Comparison of ENCODE assay signal across 1 cellular context in genomic region chr2:20537423-20538307, GRCh38.
TF ChIP-seq lines count a peak whose summit lies in the region.

No MANE protein-coding gene starts in this region.

TF ChIP-seq in HepG2, 621 proteins besides CTCF, POLR2A, EP300 and RAD21 (continued from another document and continues in another):
- TF ChIP-seq, protein P1, sequence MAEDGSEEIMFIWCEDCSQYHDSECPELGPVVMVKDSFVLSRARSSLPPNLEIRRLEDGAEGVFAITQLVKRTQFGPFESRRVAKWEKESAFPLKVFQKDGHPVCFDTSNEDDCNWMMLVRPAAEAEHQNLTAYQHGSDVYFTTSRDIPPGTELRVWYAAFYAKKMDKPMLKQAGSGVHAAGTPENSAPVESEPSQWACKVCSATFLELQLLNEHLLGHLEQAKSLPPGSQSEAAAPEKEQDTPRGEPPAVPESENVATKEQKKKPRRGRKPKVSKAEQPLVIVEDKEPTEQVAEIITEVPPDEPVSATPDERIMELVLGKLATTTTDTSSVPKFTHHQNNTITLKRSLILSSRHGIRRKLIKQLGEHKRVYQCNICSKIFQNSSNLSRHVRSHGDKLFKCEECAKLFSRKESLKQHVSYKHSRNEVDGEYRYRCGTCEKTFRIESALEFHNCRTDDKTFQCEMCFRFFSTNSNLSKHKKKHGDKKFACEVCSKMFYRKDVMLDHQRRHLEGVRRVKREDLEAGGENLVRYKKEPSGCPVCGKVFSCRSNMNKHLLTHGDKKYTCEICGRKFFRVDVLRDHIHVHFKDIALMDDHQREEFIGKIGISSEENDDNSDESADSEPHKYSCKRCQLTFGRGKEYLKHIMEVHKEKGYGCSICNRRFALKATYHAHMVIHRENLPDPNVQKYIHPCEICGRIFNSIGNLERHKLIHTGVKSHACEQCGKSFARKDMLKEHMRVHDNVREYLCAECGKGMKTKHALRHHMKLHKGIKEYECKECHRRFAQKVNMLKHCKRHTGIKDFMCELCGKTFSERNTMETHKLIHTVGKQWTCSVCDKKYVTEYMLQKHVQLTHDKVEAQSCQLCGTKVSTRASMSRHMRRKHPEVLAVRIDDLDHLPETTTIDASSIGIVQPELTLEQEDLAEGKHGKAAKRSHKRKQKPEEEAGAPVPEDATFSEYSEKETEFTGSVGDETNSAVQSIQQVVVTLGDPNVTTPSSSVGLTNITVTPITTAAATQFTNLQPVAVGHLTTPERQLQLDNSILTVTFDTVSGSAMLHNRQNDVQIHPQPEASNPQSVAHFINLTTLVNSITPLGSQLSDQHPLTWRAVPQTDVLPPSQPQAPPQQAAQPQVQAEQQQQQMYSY (CRISPR knock-in tag; IDR thresholded peaks at IDR 0.05), result no peak; the same call in 1 of the 2 replicates
- TF ChIP-seq PHB2 (IDR thresholded peaks at IDR 0.05; ENCODE audit: partially characterized antibody), result no peak
- TF ChIP-seq ELF3 (CRISPR knock-in tag; IDR thresholded peaks at IDR 0.05), result no peak
- no peak for TF ChIP-seq POLR2G (IDR thresholded peaks at IDR 0.05; ENCODE audit: low read depth, low read length)
- TF ChIP-seq RAD51 (IDR thresholded peaks at IDR 0.05; ENCODE audit: borderline replicate concordance), result no peak
- TF ChIP-seq ZNF782 (CRISPR knock-in tag; IDR thresholded peaks at IDR 0.05; ENCODE audit: borderline replicate concordance), result no peak; the same call in 1 of the 2 replicates
- peak; percentile 59 for TF ChIP-seq MED13 (CRISPR knock-in tag; IDR thresholded peaks at IDR 0.05)
- TF ChIP-seq SRSF9 (IDR thresholded peaks at IDR 0.05; ENCODE audit: borderline replicate concordance, insufficient read depth, low read depth, low read length, poor library complexity, severe bottlenecking), result no peak
- TF ChIP-seq MED8 (CRISPR knock-in tag; IDR thresholded peaks at IDR 0.05; ENCODE audit: insufficient replicate concordance), result peak; percentile 47
- TF ChIP-seq CREB3 (CRISPR knock-in tag; IDR thresholded peaks at IDR 0.05), result no peak
- no peak for TF ChIP-seq ZNF850 (CRISPR knock-in tag; conservative IDR thresholded peaks at IDR 0.05)
- TF ChIP-seq ZNF350 (CRISPR knock-in tag; IDR thresholded peaks at IDR 0.05; ENCODE audit: borderline replicate concordance, low read depth), result no peak
- no peak for TF ChIP-seq ZZZ3 (CRISPR knock-in tag; IDR thresholded peaks at IDR 0.05; ENCODE audit: borderline replicate concordance)
- TF ChIP-seq ZNF816 (CRISPR knock-in tag; IDR thresholded peaks at IDR 0.05; ENCODE audit: borderline replicate concordance), result peak; percentile 18; the same call in 1 of the 2 replicates
- TF ChIP-seq NAIF1 (CRISPR knock-in tag; IDR thresholded peaks at IDR 0.05; ENCODE audit: borderline replicate concordance), result 0 out of 2 replicates have a peak, but pooled peaks have one; percentile 51
- TF ChIP-seq, protein P2, sequence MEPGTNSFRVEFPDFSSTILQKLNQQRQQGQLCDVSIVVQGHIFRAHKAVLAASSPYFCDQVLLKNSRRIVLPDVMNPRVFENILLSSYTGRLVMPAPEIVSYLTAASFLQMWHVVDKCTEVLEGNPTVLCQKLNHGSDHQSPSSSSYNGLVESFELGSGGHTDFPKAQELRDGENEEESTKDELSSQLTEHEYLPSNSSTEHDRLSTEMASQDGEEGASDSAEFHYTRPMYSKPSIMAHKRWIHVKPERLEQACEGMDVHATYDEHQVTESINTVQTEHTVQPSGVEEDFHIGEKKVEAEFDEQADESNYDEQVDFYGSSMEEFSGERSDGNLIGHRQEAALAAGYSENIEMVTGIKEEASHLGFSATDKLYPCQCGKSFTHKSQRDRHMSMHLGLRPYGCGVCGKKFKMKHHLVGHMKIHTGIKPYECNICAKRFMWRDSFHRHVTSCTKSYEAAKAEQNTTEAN (CRISPR knock-in tag; conservative IDR thresholded peaks at IDR 0.05), result 0 out of 2 replicates have a peak, but pooled peaks have one; percentile 8
- no peak; the same call in none of the 2 replicates for TF ChIP-seq ZFY (CRISPR knock-in tag; IDR thresholded peaks at IDR 0.05)
- peak; percentile 72; the same call in 1 of the 2 replicates for TF ChIP-seq NFKBIZ (CRISPR knock-in tag; IDR thresholded peaks at IDR 0.05)
- peak; percentile 20; the same call in 1 of the 2 replicates for TF ChIP-seq CREM (IDR thresholded peaks at IDR 0.05)
- no peak for TF ChIP-seq CREM (CRISPR knock-in tag; IDR thresholded peaks at IDR 0.05)
- no peak for TF ChIP-seq NFRKB (IDR thresholded peaks at IDR 0.05)
- no peak for TF ChIP-seq NRL (CRISPR knock-in tag; IDR thresholded peaks at IDR 0.05; ENCODE audit: borderline replicate concordance)
- TF ChIP-seq ZBTB1 (CRISPR knock-in tag; IDR thresholded peaks at IDR 0.05; ENCODE audit: borderline replicate concordance), result no peak
- TF ChIP-seq MIER2 (CRISPR knock-in tag; IDR thresholded peaks at IDR 0.05), result no peak
- no peak for TF ChIP-seq ZFYVE20 (CRISPR knock-in tag; IDR thresholded peaks at IDR 0.05; ENCODE audit: borderline replicate concordance, low read depth)
- TF ChIP-seq, protein P3, sequence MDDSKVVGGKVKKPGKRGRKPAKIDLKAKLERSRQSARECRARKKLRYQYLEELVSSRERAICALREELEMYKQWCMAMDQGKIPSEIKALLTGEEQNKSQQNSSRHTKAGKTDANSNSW (CRISPR knock-in tag; IDR thresholded peaks at IDR 0.05; ENCODE audit: borderline replicate concordance), result no peak
- TF ChIP-seq ZNF746 (CRISPR knock-in tag; IDR thresholded peaks at IDR 0.05), result no peak
- TF ChIP-seq, protein P4, sequence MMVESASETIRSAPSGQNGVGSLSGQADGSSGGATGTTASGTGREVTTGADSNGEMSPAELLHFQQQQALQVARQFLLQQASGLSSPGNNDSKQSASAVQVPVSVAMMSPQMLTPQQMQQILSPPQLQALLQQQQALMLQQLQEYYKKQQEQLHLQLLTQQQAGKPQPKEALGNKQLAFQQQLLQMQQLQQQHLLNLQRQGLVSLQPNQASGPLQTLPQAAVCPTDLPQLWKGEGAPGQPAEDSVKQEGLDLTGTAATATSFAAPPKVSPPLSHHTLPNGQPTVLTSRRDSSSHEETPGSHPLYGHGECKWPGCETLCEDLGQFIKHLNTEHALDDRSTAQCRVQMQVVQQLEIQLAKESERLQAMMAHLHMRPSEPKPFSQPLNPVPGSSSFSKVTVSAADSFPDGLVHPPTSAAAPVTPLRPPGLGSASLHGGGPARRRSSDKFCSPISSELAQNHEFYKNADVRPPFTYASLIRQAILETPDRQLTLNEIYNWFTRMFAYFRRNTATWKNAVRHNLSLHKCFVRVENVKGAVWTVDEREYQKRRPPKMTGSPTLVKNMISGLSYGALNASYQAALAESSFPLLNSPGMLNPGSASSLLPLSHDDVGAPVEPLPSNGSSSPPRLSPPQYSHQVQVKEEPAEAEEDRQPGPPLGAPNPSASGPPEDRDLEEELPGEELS (CRISPR knock-in tag; IDR thresholded peaks at IDR 0.05), result peak; percentile 78
- 0 out of 2 replicates have a peak, but pooled peaks have one; percentile 54 for TF ChIP-seq TOE1 (CRISPR knock-in tag; IDR thresholded peaks at IDR 0.05)
- no peak for TF ChIP-seq NFYC (CRISPR knock-in tag; IDR thresholded peaks at IDR 0.05)
- TF ChIP-seq KMT2B (CRISPR knock-in tag; IDR thresholded peaks at IDR 0.05), result 0 out of 2 replicates have a peak, but pooled peaks have one; percentile 25
- TF ChIP-seq SPEN (CRISPR knock-in tag; IDR thresholded peaks at IDR 0.05; ENCODE audit: low read depth), result 0 out of 2 replicates have a peak, but pooled peaks have one; percentile 0
- TF ChIP-seq IKZF1 (IDR thresholded peaks at IDR 0.05), result no peak
- TF ChIP-seq ZSCAN9 (CRISPR knock-in tag; IDR thresholded peaks at IDR 0.05; ENCODE audit: borderline replicate concordance), result peak; percentile 22
- no peak for TF ChIP-seq CEBPZ (IDR thresholded peaks at IDR 0.05; ENCODE audit: low read length)
- TF ChIP-seq ZNF652 (CRISPR knock-in tag; IDR thresholded peaks at IDR 0.05; ENCODE audit: borderline replicate concordance, low read depth), result no peak
- TF ChIP-seq HOXA5 (CRISPR knock-in tag; IDR thresholded peaks at IDR 0.05), result no peak; the same call in 1 of the 2 replicates
- 0 out of 2 replicates have a peak, but pooled peaks have one; percentile 32 for TF ChIP-seq KAT7 (CRISPR knock-in tag; IDR thresholded peaks at IDR 0.05; ENCODE audit: borderline replicate concordance)
- TF ChIP-seq STAT5B (CRISPR knock-in tag; IDR thresholded peaks at IDR 0.05), result no peak; the same call in 1 of the 2 replicates
- TF ChIP-seq ZNF547 (CRISPR knock-in tag; IDR thresholded peaks at IDR 0.05), result no peak
- no peak for TF ChIP-seq ZNF512 (CRISPR knock-in tag; IDR thresholded peaks at IDR 0.05)
- TF ChIP-seq TEAD3 (CRISPR knock-in tag; optimal IDR thresholded peaks at IDR 0.05; ENCODE audit: borderline replicate concordance), result peak; percentile 25
- no peak for TF ChIP-seq SP2 (CRISPR knock-in tag; IDR thresholded peaks at IDR 0.05)
- TF ChIP-seq, protein P5, sequence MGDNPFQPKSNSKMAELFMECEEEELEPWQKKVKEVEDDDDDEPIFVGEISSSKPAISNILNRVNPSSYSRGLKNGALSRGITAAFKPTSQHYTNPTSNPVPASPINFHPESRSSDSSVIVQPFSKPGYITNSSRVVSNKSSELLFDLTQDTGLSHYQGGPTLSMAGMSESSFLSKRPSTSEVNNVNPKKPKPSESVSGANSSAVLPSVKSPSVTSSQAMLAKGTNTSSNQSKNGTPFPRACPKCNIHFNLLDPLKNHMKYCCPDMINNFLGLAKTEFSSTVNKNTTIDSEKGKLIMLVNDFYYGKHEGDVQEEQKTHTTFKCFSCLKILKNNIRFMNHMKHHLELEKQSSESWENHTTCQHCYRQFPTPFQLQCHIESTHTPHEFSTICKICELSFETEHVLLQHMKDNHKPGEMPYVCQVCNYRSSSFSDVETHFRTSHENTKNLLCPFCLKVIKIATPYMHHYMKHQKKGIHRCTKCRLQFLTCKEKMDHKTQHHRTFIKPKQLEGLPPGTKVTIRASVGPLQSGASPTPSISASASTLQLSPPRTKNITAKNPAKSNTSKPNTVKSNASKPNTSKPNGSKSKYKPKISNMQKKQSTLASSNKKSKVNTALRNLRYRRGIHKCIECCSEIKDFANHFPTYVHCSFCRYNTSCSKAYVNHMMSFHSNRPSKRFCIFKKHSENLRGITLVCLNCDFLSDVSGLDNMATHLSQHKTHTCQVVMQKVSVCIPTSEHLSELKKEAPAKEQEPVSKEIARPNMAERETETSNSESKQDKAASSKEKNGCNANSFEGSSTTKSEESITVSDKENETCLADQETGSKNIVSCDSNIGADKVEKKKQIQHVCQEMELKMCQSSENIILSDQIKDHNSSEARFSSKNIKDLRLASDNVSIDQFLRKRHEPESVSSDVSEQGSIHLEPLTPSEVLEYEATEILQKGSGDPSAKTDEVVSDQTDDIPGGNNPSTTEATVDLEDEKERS (CRISPR knock-in tag; IDR thresholded peaks at IDR 0.05), result no peak
- 0 out of 2 replicates have a peak, but pooled peaks have one; percentile 16 for TF ChIP-seq KLF9 (CRISPR knock-in tag; IDR thresholded peaks at IDR 0.05; ENCODE audit: low read depth)
- no peak for TF ChIP-seq NFKB2 (CRISPR knock-in tag; IDR thresholded peaks at IDR 0.05; ENCODE audit: borderline replicate concordance)
- TF ChIP-seq ZBTB21 (CRISPR knock-in tag; IDR thresholded peaks at IDR 0.05), result 0 out of 2 replicates have a peak, but pooled peaks have one; percentile 4
- no peak for TF ChIP-seq MAFK (conservative IDR thresholded peaks at IDR 0.05 in 1 of 2, IDR thresholded peaks at IDR 0.05 in 1 of 2; ENCODE audit: low read length in 2 of 2)
- 0 out of 2 replicates have a peak, but pooled peaks have one; percentile 33 for TF ChIP-seq ZNF451 (CRISPR knock-in tag; IDR thresholded peaks at IDR 0.05)
- 0 out of 2 replicates have a peak, but pooled peaks have one; percentile 9 for TF ChIP-seq KLF6 (CRISPR knock-in tag; IDR thresholded peaks at IDR 0.05)
